ENCODE assay signal across 29 cellular contexts in genomic region chr5:35240892-35241291, GRCh38. TPM values are rescaled to one million over a fixed set of nuclear protein-coding genes. Genes with fewer than 3 reads are reported as not detected.
"Had no signal": no experiment of that assay in that cellular context is flagged by ENCODE, and none has a peak within 500 bp of the region (broad histone marks: within the 10 kb centered on the region; RNA-seq: fewer than 3 reads in every experiment).

No MANE protein-coding gene starts in this region.

- H3K27ac ChIP-seq: left ventricle myocardium inferior, neural progenitor cell, neutrophil, right atrium auricular region, right lobe of liver, stomach, suprapubic skin, thoracic aorta, tibial artery, upper lobe of right lung had no signal

- H3K9me3 Mint-ChIP-seq: mesothelial cell of epicardium; neural progenitor cell; stimulated activated naive B cell treated with anti-CD40 and anti-IgM and Interleukin-4, amounts not matched to agents 10 μg/mL and 1 μg/mL and 100 μg/mL, for 72 hours had no signal

- H3K4me3 Mint-ChIP-seq: immature natural killer cell; mesothelial cell of epicardium; naive B cell; natural killer cell; nephron progenitor cell; neural progenitor cell; stimulated activated naive B cell treated with anti-CD40 and anti-IgM and Interleukin-4, amounts not matched to agents 10 μg/mL and 1 μg/mL and 100 μg/mL, for 72 hours had no signal

- H3K9me3 ChIP-seq: left ventricle myocardium inferior, neutrophil, right atrium auricular region, right lobe of liver, stomach, suprapubic skin, thoracic aorta, tibial artery, upper lobe of right lung had no signal

- H3K4me1 Mint-ChIP-seq: immature natural killer cell, mesothelial cell of epicardium, naive B cell, natural killer cell had no signal

- H3K36me3 Mint-ChIP-seq: immature natural killer cell; mesothelial cell of epicardium; naive B cell; natural killer cell; neural progenitor cell; stimulated activated naive B cell treated with anti-CD40 and anti-IgM and Interleukin-4, amounts not matched to agents 10 μg/mL and 1 μg/mL and 100 μg/mL, for 72 hours had no signal

- H3K4me3 ChIP-seq: left ventricle myocardium inferior, lung, neural progenitor cell, right atrium auricular region, right lobe of liver, smooth muscle cell, stomach, suprapubic skin, thoracic aorta, tibial artery, upper lobe of right lung had no signal

- H3K4me2 ChIP-seq: neural progenitor cell, smooth muscle cell had no signal

- DNase-seq: hypothalamus; immature natural killer cell; kidney; left ventricle myocardium inferior; mesendoderm; naive B cell; natural killer cell; nephron progenitor cell; occipital lobe; right lobe of liver; stimulated activated CD4-positive, alpha-beta T cell treated with anti-CD3 and anti-CD28 coated beads, Interleukin-1b, Interleukin-23, amount 100 ng/mL, for 48 hours; stimulated activated CD4-positive, alpha-beta T cell treated with anti-CD3 and anti-CD28 coated beads, Interleukin-2, amount 100 ng/mL, for 48 hours; stimulated activated CD4-positive, alpha-beta T cell treated with anti-CD3 and anti-CD28 coated beads, Interleukin-4, amount 100 ng/mL, for 4 hours; stimulated activated CD8-positive, alpha-beta memory T cell treated with anti-CD3 and anti-CD28 coated beads, Interleukin-4, amount 100 ng/mL, for 48 hours; stimulated activated naive B cell treated with anti-CD40 and anti-IgM and Interleukin-4, amounts not matched to agents 10 μg/mL and 1 μg/mL and 100 μg/mL, for 72 hours; stimulated activated naive CD8-positive, alpha-beta T cell treated with anti-CD3 and anti-CD28 coated beads, Interleukin-15, Interleukin-2, amounts not matched to agents 100 U/mL and 50 U/mL, for 24 hours; stomach; tibial artery; upper lobe of right lung had no signal

- ATAC-seq: natural killer cell; right lobe of liver; stimulated activated naive B cell treated with anti-CD40 and anti-IgM and Interleukin-4, amounts not matched to agents 10 μg/mL and 1 μg/mL and 100 μg/mL, for 72 hours; stimulated activated naive CD8-positive, alpha-beta T cell treated with anti-CD3 and anti-CD28 coated beads, Interleukin-15, Interleukin-2, amounts not matched to agents 100 U/mL and 50 U/mL, for 24 hours; upper lobe of right lung had no signal

- H3K27me3 ChIP-seq: neural progenitor cell, right atrium auricular region, right lobe of liver, stomach, suprapubic skin, tibial artery, upper lobe of right lung had no signal

- H2AFZ ChIP-seq: neural progenitor cell had no signal

- H3K4me1 ChIP-seq: left ventricle myocardium inferior, neural progenitor cell, right atrium auricular region, suprapubic skin, upper lobe of right lung had no signal

- H3K36me3 ChIP-seq: left ventricle myocardium inferior, neural progenitor cell, neutrophil, right atrium auricular region, right lobe of liver, stomach, suprapubic skin, thoracic aorta, tibial artery, upper lobe of right lung had no signal

- H3K27ac Mint-ChIP-seq: immature natural killer cell; mesothelial cell of epicardium; naive B cell; natural killer cell; nephron progenitor cell; neural progenitor cell; progenitor cell of endocrine pancreas; stimulated activated naive B cell treated with anti-CD40 and anti-IgM and Interleukin-4, amounts not matched to agents 10 μg/mL and 1 μg/mL and 100 μg/mL, for 72 hours had no signal

- H3K9ac ChIP-seq: neural progenitor cell had no signal

RNA-seq across cellular contexts. Expression of gene PRLR, which starts 10.6 kb away (rescaled TPM):
- total RNA-seq: pulmonary artery endothelial cell had no signal
- polyA plus RNA-seq: immature natural killer cell had no signal
